Comparison of ENCODE assay signal across 18 cellular contexts in the genomic region with DNA sequence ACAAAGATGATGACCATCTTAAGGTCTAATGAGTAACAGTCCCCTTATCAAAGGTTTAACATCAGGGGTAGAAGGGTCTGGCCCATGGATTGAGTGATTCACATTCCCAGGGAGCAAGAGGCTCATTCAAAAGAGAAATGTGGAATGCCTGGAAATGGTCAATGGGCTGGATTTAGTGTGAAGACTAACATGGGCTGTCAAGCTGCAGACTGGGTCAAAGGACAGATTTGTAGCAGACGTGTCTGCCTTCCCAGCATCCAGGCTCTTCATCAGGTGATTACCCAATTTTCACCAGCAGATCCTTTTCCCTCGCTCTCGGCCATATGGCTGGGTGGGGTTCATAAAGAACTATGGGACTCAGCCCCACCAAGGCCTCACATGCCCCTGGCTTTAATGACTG. TPM values are rescaled to one million over a fixed set of nuclear protein-coding genes. Genes with fewer than 3 reads are reported as not detected.
DNase-seq lines count a peak whose midpoint lies in the region; ATAC-seq, FAIRE-seq and TF ChIP-seq lines count a peak whose summit lies in the region.
"Had no signal": no experiment of that assay in that cellular context is flagged by ENCODE, and none has a peak within 500 bp of the region (broad histone marks: within the 10 kb centered on the region; RNA-seq: fewer than 3 reads in every experiment).

No MANE protein-coding gene starts in this region.

- H3K4me3 Mint-ChIP-seq in activated naive CD4-positive, alpha-beta T cell treated with anti-CD3 and anti-CD28 coated beads, Interleukin-2, amount 50 U/mL, for 24 hours: peak overlapping the region; percentile 68
- peak overlapping the region; percentile 66 for H3K4me3 Mint-ChIP-seq in activated T-helper 17 cell treated with anti-CD3 and anti-CD28 coated beads, Interleukin-2, amount 50 U/mL, for 72 hours
- H3K4me3 Mint-ChIP-seq: dendritic cell treated with granulocyte-macrophage colony-stimulating factor and Interleukin-4, amounts not matched to agents 40 ng/mL and 50 ng/mL, for 4 days had no signal

- H3K9me3 Mint-ChIP-seq in activated naive CD4-positive, alpha-beta T cell treated with anti-CD3 and anti-CD28 coated beads, Interleukin-2, amount 50 U/mL, for 24 hours: no peaks in the 10 kb centered on the region
- no peaks in the 10 kb centered on the region for H3K9me3 Mint-ChIP-seq in activated T-helper 17 cell treated with anti-CD3 and anti-CD28 coated beads, Interleukin-2, amount 50 U/mL, for 72 hours
- H3K9me3 Mint-ChIP-seq: dendritic cell treated with granulocyte-macrophage colony-stimulating factor and Interleukin-4, amounts not matched to agents 40 ng/mL and 50 ng/mL, for 4 days had no signal

- H3K27me3 ChIP-seq in right lobe of liver (no peaks in the 10 kb centered on the region), vagina (no peaks in the 10 kb centered on the region)
- H3K27me3 ChIP-seq: adrenal gland, ovary had no signal

- ATAC-seq in activated T-helper 17 cell treated with anti-CD3 and anti-CD28 coated beads, Interleukin-2, amount 50 U/mL, for 72 hours (replicated peaks): no peak
- ATAC-seq in right lobe of liver (peak; percentile 57 to 73 (median 68)), GM18868 (IDR thresholded peaks at IDR 0.05; ENCODE audit: unreplicated experiment) (no peak)
- ATAC-seq: HCT116 had no signal

- H3K36me3 ChIP-seq in right lobe of liver (no peaks in the 10 kb centered on the region), vagina (no peaks in the 10 kb centered on the region)
- H3K36me3 ChIP-seq: adrenal gland, ovary had no signal

- H3K4me1 ChIP-seq in right lobe of liver (peaks cover 0 to 67% (median 23%) of the 10 kb centered on the region in 4 donors), vagina (peaks cover 82% of the 10 kb centered on the region)

- TF ChIP-seq CTCF in right lobe of liver (IDR thresholded peaks at IDR 0.05): no peak
- TF ChIP-seq CTCF in vagina (IDR thresholded peaks at IDR 0.05): no peak

- no peaks in the 10 kb centered on the region for H3K27me3 Mint-ChIP-seq in activated naive CD4-positive, alpha-beta T cell treated with anti-CD3 and anti-CD28 coated beads, Interleukin-2, amount 50 U/mL, for 24 hours
- no peaks in the 10 kb centered on the region for H3K27me3 Mint-ChIP-seq in activated T-helper 17 cell treated with anti-CD3 and anti-CD28 coated beads, Interleukin-2, amount 50 U/mL, for 72 hours
- H3K27me3 Mint-ChIP-seq: dendritic cell treated with granulocyte-macrophage colony-stimulating factor and Interleukin-4, amounts not matched to agents 40 ng/mL and 50 ng/mL, for 4 days had no signal

- H3K36me3 Mint-ChIP-seq in activated naive CD4-positive, alpha-beta T cell treated with anti-CD3 and anti-CD28 coated beads, Interleukin-2, amount 50 U/mL, for 24 hours: peaks cover 4% of the 10 kb centered on the region
- H3K36me3 Mint-ChIP-seq in activated T-helper 17 cell treated with anti-CD3 and anti-CD28 coated beads, Interleukin-2, amount 50 U/mL, for 72 hours (ENCODE audit: low read depth): peaks cover 13% of the 10 kb centered on the region

- H3K4me3 ChIP-seq in right lobe of liver (no peak overlapping the region), vagina (no peak overlapping the region)
- H3K4me3 ChIP-seq: adrenal gland, ovary, skin epidermis had no signal

- peak overlapping the region; percentile 30 to 39 (median 36) for H3K27ac ChIP-seq in right lobe of liver
- H3K27ac ChIP-seq in vagina: peak overlapping the region; percentile 17
- H3K27ac ChIP-seq: HL-60, ovary had no signal

- no peaks in the 10 kb centered on the region for H3K9me3 ChIP-seq in right lobe of liver
- no peaks in the 10 kb centered on the region for H3K9me3 ChIP-seq in vagina
- H3K9me3 ChIP-seq: adrenal gland, ovary had no signal

- no peak for TF ChIP-seq POLR2A in right lobe of liver (IDR thresholded peaks at IDR 0.05)
- TF ChIP-seq POLR2A in vagina (IDR thresholded peaks at IDR 0.05): no peak

- H3K4me1 Mint-ChIP-seq in activated naive CD4-positive, alpha-beta T cell treated with anti-CD3 and anti-CD28 coated beads, Interleukin-2, amount 50 U/mL, for 24 hours: peaks cover 57% of the 10 kb centered on the region
- peaks cover 38% of the 10 kb centered on the region for H3K4me1 Mint-ChIP-seq in activated T-helper 17 cell treated with anti-CD3 and anti-CD28 coated beads, Interleukin-2, amount 50 U/mL, for 72 hours

- DNase-seq in activated naive CD4-positive, alpha-beta T cell treated with Interleukin-2 at 50 U/mL for 16 hours: no peak
- DNase-seq in right lobe of liver: peak in 1 of 3 donors; percentile 25
- no peak for DNase-seq in vagina (ENCODE audit: extremely low spot score in 2 of 2)
- DNase-seq in RCC 7860 (ENCODE audit: low spot score): no peak
- DNase-seq in NCI-H187 (lab: John Stamatoyannopoulos, UW): no peak
- DNase-seq: adrenal gland, DMS153, NCI-H2029 treated with DMSO at 0.1 percent for 48 hours, NCI-H748 treated with DMSO at 0.1 percent for 48 hours, ovary, T-helper 9 cell had no signal

- intact Hi-C loops in right lobe of liver (cut with DNase I): no loop called here
- intact Hi-C loops in vagina (cut with DNase I): no loop called here

- peak overlapping the region; percentile 66 for H3K27ac Mint-ChIP-seq in activated naive CD4-positive, alpha-beta T cell treated with anti-CD3 and anti-CD28 coated beads, Interleukin-2, amount 50 U/mL, for 24 hours
- peak overlapping the region; percentile 80 for H3K27ac Mint-ChIP-seq in activated T-helper 17 cell treated with anti-CD3 and anti-CD28 coated beads, Interleukin-2, amount 50 U/mL, for 72 hours
- H3K27ac Mint-ChIP-seq: dendritic cell treated with granulocyte-macrophage colony-stimulating factor and Interleukin-4, amounts not matched to agents 40 ng/mL and 50 ng/mL, for 4 days had no signal

- FAIRE-seq in RCC 7860 (lab: Jason Lieb, UNC): no peak

- WGBS in right lobe of liver (ENCODE audit: insufficient coverage, low coverage, low lambda C conversion rate, missing lambda C conversion rate): 34% methylated on average over 3 of the region's 3 CpGs

RNA-seq across cellular contexts. Expression of gene DCUN1D3, which starts 26.8 kb away (rescaled TPM):
- total RNA-seq in activated T-helper 17 cell treated with anti-CD3 and anti-CD28 coated beads, Interleukin-2, amount 50 U/mL, for 72 hours: 10 to 100 TPM; 14.7 to 25.0 TPM
- total RNA-seq in right lobe of liver: 10 to 100 TPM; 10.3 to 15.1 (median 13.8) TPM
- 19.2 TPM for total RNA-seq in vagina

RNA-seq across cellular contexts. Expression of gene LYRM1, which starts 27.2 kb away (rescaled TPM):
- 10 to 100 TPM; 21.0 to 39.7 TPM for total RNA-seq in activated T-helper 17 cell treated with anti-CD3 and anti-CD28 coated beads, Interleukin-2, amount 50 U/mL, for 72 hours
- total RNA-seq in right lobe of liver: 100 to 1,000 TPM in 1 of 6 experiments, 10 to 100 TPM in 5; 32.4 to 102 (median 37.9) TPM
- 23.6 TPM for total RNA-seq in vagina

Comparison
In these comparisons a context has a peak if more than half of its experiments do, and no peak if none do; other contexts are left out.
1. ATAC-seq: peak in right lobe of liver (4 of 4); none in activated T-helper 17 cell treated with anti-CD3 and anti-CD28 coated beads, Interleukin-2, amount 50 U/mL, for 72 hours (single experiment) and GM18868 (single experiment).